9 cellular contexts compared by ENCODE assay signal in genomic region chr2:37623971-37624897, GRCh38. TPM values are rescaled to one million over a fixed set of nuclear protein-coding genes. Genes with fewer than 3 reads are reported as not detected.
DNase-seq lines count a peak whose midpoint lies in the region; ATAC-seq lines count a peak whose summit lies in the region.
"Had no signal": no experiment of that assay in that cellular context is flagged by ENCODE, and none has a peak within 500 bp of the region (broad histone marks: within the 10 kb centered on the region; RNA-seq: fewer than 3 reads in every experiment).

No MANE protein-coding gene starts in this region.

- H3K27ac ChIP-seq in CD4-positive, CD25-positive, alpha-beta regulatory T cell (ENCODE audit: insufficient read depth, low read length, poor library complexity, severe bottlenecking): peak overlapping the region; percentile 74

- peaks cover 47% of the 10 kb centered on the region for H3K4me1 ChIP-seq in CD4-positive, CD25-positive, alpha-beta regulatory T cell (ENCODE audit: control insufficient read depth, insufficient read depth, low read length, poor library complexity, severe bottlenecking)
- peaks cover 46% of the 10 kb centered on the region for H3K4me1 ChIP-seq in skeletal muscle satellite cell (ENCODE audit: control insufficient read depth, insufficient read depth, low read length)

- ATAC-seq in CD4-positive, CD25-positive, alpha-beta regulatory T cell (ENCODE audit: low read depth in 2 of 2): peak; percentile 52 to 61
- ATAC-seq in GM19023 (IDR thresholded peaks at IDR 0.05; ENCODE audit: unreplicated experiment): peak; percentile 83
- peak; percentile 76 for ATAC-seq in HG03064 (IDR thresholded peaks at IDR 0.05; ENCODE audit: low read depth, unreplicated experiment)
- ATAC-seq: HCT116 had no signal

- H3K36me3 ChIP-seq in CD4-positive, CD25-positive, alpha-beta regulatory T cell (ENCODE audit: control insufficient read depth, insufficient read depth, low read length): no peaks in the 10 kb centered on the region
- H3K36me3 ChIP-seq in skeletal muscle satellite cell (ENCODE audit: insufficient read depth, low read length): no peaks in the 10 kb centered on the region

- peaks cover 0 to 2% (median 0%) of the 10 kb centered on the region in 7 donors for H3K9me3 Mint-ChIP-seq in CD4-positive, CD25-positive, alpha-beta regulatory T cell
- no peaks in the 10 kb centered on the region for H3K9me3 Mint-ChIP-seq in activated T-helper 1 cell treated with anti-CD3 and anti-CD28 coated beads, Interleukin-12 subunit alpha, Interleukin-12 subunit beta, Interleukin-2, Interleukin-4 antibody, amounts not matched to agents 30 ng/mL and 10 ng/mL and 1 ng/mL, durations not matched to agents 14 hours and 24 hours and 36 hours

- peak overlapping the region; percentile 89 to 98 (median 94) for H3K27ac Mint-ChIP-seq in CD4-positive, CD25-positive, alpha-beta regulatory T cell
- peak overlapping the region; percentile 50 for H3K27ac Mint-ChIP-seq in activated T-helper 1 cell treated with anti-CD3 and anti-CD28 coated beads, Interleukin-12 subunit alpha, Interleukin-12 subunit beta, Interleukin-2, Interleukin-4 antibody, amounts not matched to agents 30 ng/mL and 10 ng/mL and 1 ng/mL, durations not matched to agents 14 hours and 24 hours and 36 hours

- no peaks in the 10 kb centered on the region for H3K27me3 ChIP-seq in CD4-positive, CD25-positive, alpha-beta regulatory T cell (ENCODE audit: control insufficient read depth, insufficient read depth, low read length)
- no peaks in the 10 kb centered on the region for H3K27me3 ChIP-seq in skeletal muscle satellite cell (ENCODE audit: control insufficient read depth, insufficient read depth, low read length)

- H3K4me2 ChIP-seq in skeletal muscle satellite cell (ENCODE audit: low read length): peak overlapping the region; percentile 59

- DNase-seq in CD4-positive, CD25-positive, alpha-beta regulatory T cell: peak in 1 of 3 donors; percentile 76
- no peak for DNase-seq in activated T-helper 1 cell treated with anti-CD3 and anti-CD28 coated beads, Interleukin-12 subunit alpha, Interleukin-12 subunit beta, Interleukin-2, Interleukin-4 antibody, amounts not matched to agents 30 ng/mL and 10 ng/mL and 1 ng/mL, durations not matched to agents 14 hours and 24 hours and 36 hours (ENCODE audit: low spot score)
- no peak for DNase-seq in iPS-NIHi7 (ENCODE audit: extremely low spot score)
- DNase-seq in HUDEP-2 (lab: John Stamatoyannopoulos, UW; ENCODE audit: unreplicated experiment in 76 of 76): no peak
- DNase-seq in mesenteric fat pad (ENCODE audit: low spot score): no peak

- H3K36me3 Mint-ChIP-seq in CD4-positive, CD25-positive, alpha-beta regulatory T cell: no peaks in the 10 kb centered on the region
- peaks cover 7% of the 10 kb centered on the region for H3K36me3 Mint-ChIP-seq in activated T-helper 1 cell treated with anti-CD3 and anti-CD28 coated beads, Interleukin-12 subunit alpha, Interleukin-12 subunit beta, Interleukin-2, Interleukin-4 antibody, amounts not matched to agents 30 ng/mL and 10 ng/mL and 1 ng/mL, durations not matched to agents 14 hours and 24 hours and 36 hours (ENCODE audit: low read depth)

- H3K9ac ChIP-seq in skeletal muscle satellite cell (ENCODE audit: low read depth, low read length): peak overlapping the region; percentile 61

- peak overlapping the region; percentile 56 for H3K4me3 ChIP-seq in CD4-positive, CD25-positive, alpha-beta regulatory T cell (ENCODE audit: low read depth, low read length)
- peak overlapping the region; percentile 23 for H3K4me3 ChIP-seq in skeletal muscle satellite cell (ENCODE audit: low read length)

- peak overlapping the region; percentile 59 to 91 (median 72) for H3K4me3 Mint-ChIP-seq in CD4-positive, CD25-positive, alpha-beta regulatory T cell
- peak overlapping the region; percentile 32 for H3K4me3 Mint-ChIP-seq in activated T-helper 1 cell treated with anti-CD3 and anti-CD28 coated beads, Interleukin-12 subunit alpha, Interleukin-12 subunit beta, Interleukin-2, Interleukin-4 antibody, amounts not matched to agents 30 ng/mL and 10 ng/mL and 1 ng/mL, durations not matched to agents 14 hours and 24 hours and 36 hours

- intact Hi-C loops in activated T-helper 1 cell treated with anti-CD3 and anti-CD28 coated beads, Interleukin-12 subunit alpha, Interleukin-12 subunit beta, Interleukin-2, Interleukin-4 antibody, amounts not matched to agents 30 ng/mL and 10 ng/mL and 1 ng/mL, durations not matched to agents 14 hours and 24 hours and 36 hours (cut with micrococcal nuclease): loop anchor here (1.0 to 5.0 kb wide), 4 partner anchors 11 to 257 kb away; no protein-coding TSS in a partner anchor

- H3K27me3 Mint-ChIP-seq in CD4-positive, CD25-positive, alpha-beta regulatory T cell: no peaks in the 10 kb centered on the region
- no peaks in the 10 kb centered on the region for H3K27me3 Mint-ChIP-seq in activated T-helper 1 cell treated with anti-CD3 and anti-CD28 coated beads, Interleukin-12 subunit alpha, Interleukin-12 subunit beta, Interleukin-2, Interleukin-4 antibody, amounts not matched to agents 30 ng/mL and 10 ng/mL and 1 ng/mL, durations not matched to agents 14 hours and 24 hours and 36 hours (ENCODE audit: insufficient read depth)

- H3K9me3 ChIP-seq in CD4-positive, CD25-positive, alpha-beta regulatory T cell (ENCODE audit: control insufficient read depth in 2 of 2, low read length in 2 of 2): no peaks in the 10 kb centered on the region
- H3K9me3 ChIP-seq in skeletal muscle satellite cell (replicated peaks; ENCODE audit: low read length): no peaks in the 10 kb centered on the region

- H3K4me1 Mint-ChIP-seq in CD4-positive, CD25-positive, alpha-beta regulatory T cell: peaks cover 44 to 73% (median 54%) of the 10 kb centered on the region in 4 donors
- peaks cover 41% of the 10 kb centered on the region for H3K4me1 Mint-ChIP-seq in activated T-helper 1 cell treated with anti-CD3 and anti-CD28 coated beads, Interleukin-12 subunit alpha, Interleukin-12 subunit beta, Interleukin-2, Interleukin-4 antibody, amounts not matched to agents 30 ng/mL and 10 ng/mL and 1 ng/mL, durations not matched to agents 14 hours and 24 hours and 36 hours (ENCODE audit: low read depth)

RNA-seq across cellular contexts. Expression of gene CDC42EP3, which starts 47.2 kb away (rescaled TPM):
- 36.4 TPM for total RNA-seq in CD4-positive, CD25-positive, alpha-beta regulatory T cell
- 10 to 100 TPM; 57.9 to 81.4 (median 68.5) TPM for polyA plus RNA-seq in CD4-positive, CD25-positive, alpha-beta regulatory T cell
- 10.1 and 10.7 TPM in 2 replicates for total RNA-seq in activated T-helper 1 cell treated with anti-CD3 and anti-CD28 coated beads, Interleukin-12 subunit alpha, Interleukin-12 subunit beta, Interleukin-2, Interleukin-4 antibody, amounts not matched to agents 30 ng/mL and 10 ng/mL and 1 ng/mL, durations not matched to agents 14 hours and 24 hours and 36 hours
- 4.6 and 14.9 TPM in 2 replicates for total RNA-seq in skeletal muscle satellite cell (2012; rRNA removed)
- 47.6 TPM for total RNA-seq in mesenteric fat pad
